ENCODE assay signal across 1 cellular context in genomic region chr7:5598769-5599371, GRCh38.
TF ChIP-seq lines count a peak whose summit lies in the region.

No MANE protein-coding gene starts in this region.

TF ChIP-seq in HEK293, 187 proteins besides CTCF, POLR2A, EP300 and RAD21 (continued from another document):
- TF ChIP-seq ZBTB17 (tag by site-specific recombination; IDR thresholded peaks at IDR 0.05) (no peak), ZBTB8A (tag by site-specific recombination; IDR thresholded peaks at IDR 0.05) (peak; percentile 47), KLF7 (tag by site-specific recombination; IDR thresholded peaks at IDR 0.05; ENCODE audit: borderline replicate concordance) (peak; percentile 51; the same call in 1 of the 2 replicates), GLIS1 (tag by site-specific recombination; IDR thresholded peaks at IDR 0.05) (no peak), ZNF155 (tag by site-specific recombination; IDR thresholded peaks at IDR 0.05) (no peak), ZNF624 (tag by site-specific recombination; IDR thresholded peaks at IDR 0.05) (no peak), ATF2 (tag by site-specific recombination; IDR thresholded peaks at IDR 0.05; ENCODE audit: low read depth) (no peak), BCL11A (tag by site-specific recombination; IDR thresholded peaks at IDR 0.05; ENCODE audit: low read depth) (no peak), REST (tag by site-specific recombination; IDR thresholded peaks at IDR 0.05) (no peak), GFI1B (tag by site-specific recombination; IDR thresholded peaks at IDR 0.05) (no peak), KLF17 (tag by site-specific recombination; IDR thresholded peaks at IDR 0.05) (peak; percentile 30; the same call in 1 of the 2 replicates), SP2 (tag by site-specific recombination; IDR thresholded peaks at IDR 0.05) (peak; percentile 42; the same call in 1 of the 2 replicates), ZNF311 (tag by site-specific recombination; IDR thresholded peaks at IDR 0.05; ENCODE audit: borderline replicate concordance) (no peak), OVOL3 (tag by site-specific recombination; IDR thresholded peaks at IDR 0.05) (no peak), ZNF398 (tag by site-specific recombination; IDR thresholded peaks at IDR 0.05) (no peak), ZNF23 (tag by site-specific recombination; IDR thresholded peaks at IDR 0.05; ENCODE audit: borderline replicate concordance) (no peak), ZNF280C (tag by site-specific recombination; IDR thresholded peaks at IDR 0.05) (no peak), ZNF302 (tag by site-specific recombination; IDR thresholded peaks at IDR 0.05; ENCODE audit: low read depth) (no peak), ZNF449 (tag by site-specific recombination; IDR thresholded peaks at IDR 0.05) (no peak), ZNF596 (tag by site-specific recombination; IDR thresholded peaks at IDR 0.05) (no peak), ZNF548 (tag by site-specific recombination; IDR thresholded peaks at IDR 0.05) (no peak), ZNF670 (tag by site-specific recombination; IDR thresholded peaks at IDR 0.05; ENCODE audit: low read depth) (no peak), KLF10 (tag by site-specific recombination; IDR thresholded peaks at IDR 0.05) (peak; percentile 44; the same call in 1 of the 2 replicates), ZFHX2 (tag by site-specific recombination; conservative IDR thresholded peaks at IDR 0.05) (peak; percentile 77), ZNF610 (tag by site-specific recombination; IDR thresholded peaks at IDR 0.05; ENCODE audit: borderline replicate concordance) (no peak), PRDM4 (tag by site-specific recombination; IDR thresholded peaks at IDR 0.05) (no peak), OSR2 (tag by site-specific recombination; IDR thresholded peaks at IDR 0.05) (peak; percentile 79), ZNF513 (tag by site-specific recombination; IDR thresholded peaks at IDR 0.05) (no peak), ZNF791 (tag by site-specific recombination; IDR thresholded peaks at IDR 0.05) (no peak), ZNF404 (tag by site-specific recombination; IDR thresholded peaks at IDR 0.05) (no peak), ZNF837 (tag by site-specific recombination; IDR thresholded peaks at IDR 0.05) (no peak), ZNF514 (tag by site-specific recombination; IDR thresholded peaks at IDR 0.05) (no peak), ZNF843 (tag by site-specific recombination; IDR thresholded peaks at IDR 0.05) (no peak), ZNF16 (tag by site-specific recombination; IDR thresholded peaks at IDR 0.05; ENCODE audit: low read depth) (no peak), ZNF362 (tag by site-specific recombination; IDR thresholded peaks at IDR 0.05) (no peak), MEIS1 (CRISPR knock-in tag; IDR thresholded peaks at IDR 0.05; ENCODE audit: borderline replicate concordance) (no peak)
